26 cellular contexts compared by ENCODE assay signal in the genomic region with DNA sequence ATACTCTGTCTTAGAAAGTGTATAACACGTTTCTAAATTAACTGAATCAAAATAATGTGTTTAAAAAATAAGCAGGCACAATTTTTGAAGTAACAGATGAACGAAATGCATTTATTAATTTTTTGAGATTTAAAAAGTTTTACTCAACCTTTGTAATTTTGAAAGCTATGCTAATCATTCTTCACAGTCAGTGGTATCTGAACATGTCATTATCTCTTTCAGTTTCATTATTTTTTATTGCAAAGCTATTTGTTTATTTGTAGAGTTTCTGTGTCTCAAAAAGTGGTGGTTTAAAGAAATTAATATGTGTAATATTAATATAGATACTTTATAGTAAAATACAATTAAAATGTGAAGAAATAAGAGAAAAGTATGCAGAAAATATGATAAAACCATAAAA. TPM values are rescaled to one million over a fixed set of nuclear protein-coding genes. Genes with fewer than 3 reads are reported as not detected.
"Had no signal": no experiment of that assay in that cellular context is flagged by ENCODE, and none has a peak within 500 bp of the region (broad histone marks: within the 10 kb centered on the region; RNA-seq: fewer than 3 reads in every experiment).

No MANE protein-coding gene starts in this region.

- H3K27me3 Mint-ChIP-seq: type B pancreatic cell had no signal

- H3K9me3 Mint-ChIP-seq: endodermal cell, type B pancreatic cell had no signal

- H3K4me1 Mint-ChIP-seq: endodermal cell; naive thymus-derived CD4-positive, alpha-beta T cell; stimulated activated memory B cell treated with anti-CD40 and anti-IgM and Interleukin-4, amounts not matched to agents 10 μg/mL and 1 μg/mL and 100 μg/mL, for 72 hours had no signal

- H3K4me3 Mint-ChIP-seq: dendritic cell treated with granulocyte-macrophage colony-stimulating factor and Interleukin-4, amounts not matched to agents 40 ng/mL and 50 ng/mL, for 4 days; endodermal cell; naive thymus-derived CD4-positive, alpha-beta T cell; stimulated activated memory B cell treated with anti-CD40 and anti-IgM and Interleukin-4, amounts not matched to agents 10 μg/mL and 1 μg/mL and 100 μg/mL, for 72 hours; type B pancreatic cell had no signal

- DNase-seq: colonic mucosa; effector CD8-positive, alpha-beta T cell; endodermal cell; foreskin keratinocyte; glutamatergic neuron; heart right ventricle; hippocampal formation; left cardiac atrium; left lung; mesendoderm; midbrain; naive thymus-derived CD4-positive, alpha-beta T cell; occipital lobe; ovary; posterior cingulate gyrus; psoas muscle; right cardiac atrium; spleen; stimulated activated CD4-positive, alpha-beta T cell treated with anti-CD3 and anti-CD28 coated beads, Interleukin-4, amount 100 ng/mL, for 4 hours; stimulated activated naive CD8-positive, alpha-beta T cell treated with anti-CD3 and anti-CD28 coated beads, Interleukin-15, Interleukin-2, amounts not matched to agents 100 U/mL and 50 U/mL, for 24 hours; substantia nigra; testis; tibial artery had no signal

- H3K27ac Mint-ChIP-seq: dendritic cell treated with granulocyte-macrophage colony-stimulating factor and Interleukin-4, amounts not matched to agents 40 ng/mL and 50 ng/mL, for 4 days; endodermal cell; naive thymus-derived CD4-positive, alpha-beta T cell; stimulated activated memory B cell treated with anti-CD40 and anti-IgM and Interleukin-4, amounts not matched to agents 10 μg/mL and 1 μg/mL and 100 μg/mL, for 72 hours; type B pancreatic cell had no signal

- ATAC-seq: foreskin keratinocyte; heart right ventricle; left cardiac atrium; left lung; naive thymus-derived CD4-positive, alpha-beta T cell; psoas muscle; right cardiac atrium; stimulated activated memory B cell treated with anti-CD40 and anti-IgM and Interleukin-4, amounts not matched to agents 10 μg/mL and 1 μg/mL and 100 μg/mL, for 72 hours; stimulated activated naive CD8-positive, alpha-beta T cell treated with anti-CD3 and anti-CD28 coated beads, Interleukin-15, Interleukin-2, amounts not matched to agents 100 U/mL and 50 U/mL, for 24 hours had no signal

- H3K36me3 Mint-ChIP-seq: naive thymus-derived CD4-positive, alpha-beta T cell; stimulated activated memory B cell treated with anti-CD40 and anti-IgM and Interleukin-4, amounts not matched to agents 10 μg/mL and 1 μg/mL and 100 μg/mL, for 72 hours had no signal

RNA-seq across cellular contexts. Expression of a gene that starts 11.2 kb away (rescaled TPM):
- total RNA-seq: naive thymus-derived CD4-positive, alpha-beta T cell had no signal
